1 cellular context compared by ENCODE assay signal in the genomic region with DNA sequence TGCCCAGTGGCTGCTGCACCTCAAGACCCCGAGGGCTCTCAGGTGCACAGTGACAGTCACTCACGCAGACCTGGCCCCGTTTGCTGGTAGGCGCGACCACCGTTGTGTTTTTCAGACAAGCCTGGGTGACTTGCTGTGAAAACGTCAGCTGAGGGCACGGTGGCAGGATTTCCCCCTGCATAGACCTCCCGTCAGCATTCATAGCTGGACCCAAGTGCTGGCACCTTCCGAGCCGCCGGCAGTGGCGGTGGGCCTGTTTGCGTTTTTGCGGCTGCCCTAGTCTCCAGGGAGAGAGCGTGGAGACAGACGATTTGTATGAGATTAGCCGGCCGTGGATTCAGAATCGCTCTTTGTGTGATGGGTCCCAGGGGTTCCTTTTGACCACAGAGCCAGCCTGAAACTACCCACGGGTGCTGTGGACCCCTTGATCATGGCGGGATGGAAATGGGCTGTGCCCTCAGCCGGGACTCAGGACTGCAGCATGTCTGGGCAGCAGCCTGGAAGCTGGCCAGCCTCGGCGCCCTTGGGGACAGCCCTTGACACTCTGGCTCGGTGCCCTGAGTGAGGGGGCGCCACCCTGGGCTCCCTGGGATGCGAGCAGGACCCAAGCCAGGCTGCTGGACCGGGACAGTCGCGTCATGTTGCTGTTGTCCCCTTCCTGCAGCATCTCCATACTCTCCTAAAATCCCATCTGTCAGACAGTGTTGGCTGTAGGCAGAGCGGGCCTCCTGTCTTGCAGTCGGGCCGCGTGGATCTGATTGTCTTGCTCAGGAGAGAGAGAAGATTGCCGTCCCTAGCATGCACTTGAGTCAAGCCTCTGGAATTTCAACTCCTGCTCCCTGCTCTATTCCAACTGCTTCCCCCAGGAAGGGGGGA.
TF ChIP-seq lines count a peak whose summit lies in the region.

No MANE protein-coding gene starts in this region.

TF ChIP-seq in HCT116, 20 proteins besides CTCF, POLR2A, EP300 and RAD21:
- TF ChIP-seq POLR2AphosphoS5 (IDR thresholded peaks at IDR 0.05; ENCODE audit: low read depth, low read length) (no peak), SP1 (IDR thresholded peaks at IDR 0.05; ENCODE audit: low read depth) (no peak), ZFX (IDR thresholded peaks at IDR 0.05) (no peak), SRF (IDR thresholded peaks at IDR 0.05; ENCODE audit: low read depth) (no peak), MAX (IDR thresholded peaks at IDR 0.05) (no peak), JUND (IDR thresholded peaks at IDR 0.05) (no peak)
- TF ChIP-seq, protein P1, sequence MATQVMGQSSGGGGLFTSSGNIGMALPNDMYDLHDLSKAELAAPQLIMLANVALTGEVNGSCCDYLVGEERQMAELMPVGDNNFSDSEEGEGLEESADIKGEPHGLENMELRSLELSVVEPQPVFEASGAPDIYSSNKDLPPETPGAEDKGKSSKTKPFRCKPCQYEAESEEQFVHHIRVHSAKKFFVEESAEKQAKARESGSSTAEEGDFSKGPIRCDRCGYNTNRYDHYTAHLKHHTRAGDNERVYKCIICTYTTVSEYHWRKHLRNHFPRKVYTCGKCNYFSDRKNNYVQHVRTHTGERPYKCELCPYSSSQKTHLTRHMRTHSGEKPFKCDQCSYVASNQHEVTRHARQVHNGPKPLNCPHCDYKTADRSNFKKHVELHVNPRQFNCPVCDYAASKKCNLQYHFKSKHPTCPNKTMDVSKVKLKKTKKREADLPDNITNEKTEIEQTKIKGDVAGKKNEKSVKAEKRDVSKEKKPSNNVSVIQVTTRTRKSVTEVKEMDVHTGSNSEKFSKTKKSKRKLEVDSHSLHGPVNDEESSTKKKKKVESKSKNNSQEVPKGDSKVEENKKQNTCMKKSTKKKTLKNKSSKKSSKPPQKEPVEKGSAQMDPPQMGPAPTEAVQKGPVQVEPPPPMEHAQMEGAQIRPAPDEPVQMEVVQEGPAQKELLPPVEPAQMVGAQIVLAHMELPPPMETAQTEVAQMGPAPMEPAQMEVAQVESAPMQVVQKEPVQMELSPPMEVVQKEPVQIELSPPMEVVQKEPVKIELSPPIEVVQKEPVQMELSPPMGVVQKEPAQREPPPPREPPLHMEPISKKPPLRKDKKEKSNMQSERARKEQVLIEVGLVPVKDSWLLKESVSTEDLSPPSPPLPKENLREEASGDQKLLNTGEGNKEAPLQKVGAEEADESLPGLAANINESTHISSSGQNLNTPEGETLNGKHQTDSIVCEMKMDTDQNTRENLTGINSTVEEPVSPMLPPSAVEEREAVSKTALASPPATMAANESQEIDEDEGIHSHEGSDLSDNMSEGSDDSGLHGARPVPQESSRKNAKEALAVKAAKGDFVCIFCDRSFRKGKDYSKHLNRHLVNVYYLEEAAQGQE (IDR thresholded peaks at IDR 0.05; ENCODE audit: low read depth) = no peak
